2 cellular contexts compared by ENCODE assay signal in the genomic region with DNA sequence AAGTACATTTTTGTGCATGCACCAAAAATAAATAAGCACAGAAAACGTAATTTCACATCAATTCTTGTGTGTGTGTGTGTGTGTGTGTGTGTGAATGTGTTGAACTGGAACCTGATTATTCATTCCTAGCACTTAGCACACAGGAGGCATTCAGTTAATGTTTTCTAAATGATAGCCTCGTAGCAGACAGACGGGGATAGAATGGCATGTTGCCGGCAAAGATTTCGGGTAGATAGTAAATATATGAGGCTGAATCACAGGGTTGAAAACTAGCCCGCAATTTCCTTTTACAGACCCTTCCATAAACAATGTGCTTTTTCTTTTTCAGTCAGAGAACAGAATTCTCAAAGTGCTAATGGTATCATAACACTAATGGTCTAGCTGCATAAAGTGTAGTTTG.
TF ChIP-seq lines count a peak whose summit lies in the region.

No MANE protein-coding gene starts in this region.

TF ChIP-seq in SK-N-SH, 30 proteins besides CTCF, POLR2A, EP300 and RAD21 (continued from another document):
- TF ChIP-seq, protein P1, sequence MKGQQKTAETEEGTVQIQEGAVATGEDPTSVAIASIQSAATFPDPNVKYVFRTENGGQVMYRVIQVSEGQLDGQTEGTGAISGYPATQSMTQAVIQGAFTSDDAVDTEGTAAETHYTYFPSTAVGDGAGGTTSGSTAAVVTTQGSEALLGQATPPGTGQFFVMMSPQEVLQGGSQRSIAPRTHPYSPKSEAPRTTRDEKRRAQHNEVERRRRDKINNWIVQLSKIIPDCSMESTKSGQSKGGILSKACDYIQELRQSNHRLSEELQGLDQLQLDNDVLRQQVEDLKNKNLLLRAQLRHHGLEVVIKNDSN (IDR thresholded peaks at IDR 0.05; ENCODE audit: borderline replicate concordance, low read depth): no peak
- TF ChIP-seq, protein P2, sequence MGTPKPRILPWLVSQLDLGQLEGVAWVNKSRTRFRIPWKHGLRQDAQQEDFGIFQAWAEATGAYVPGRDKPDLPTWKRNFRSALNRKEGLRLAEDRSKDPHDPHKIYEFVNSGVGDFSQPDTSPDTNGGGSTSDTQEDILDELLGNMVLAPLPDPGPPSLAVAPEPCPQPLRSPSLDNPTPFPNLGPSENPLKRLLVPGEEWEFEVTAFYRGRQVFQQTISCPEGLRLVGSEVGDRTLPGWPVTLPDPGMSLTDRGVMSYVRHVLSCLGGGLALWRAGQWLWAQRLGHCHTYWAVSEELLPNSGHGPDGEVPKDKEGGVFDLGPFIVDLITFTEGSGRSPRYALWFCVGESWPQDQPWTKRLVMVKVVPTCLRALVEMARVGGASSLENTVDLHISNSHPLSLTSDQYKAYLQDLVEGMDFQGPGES (IDR thresholded peaks at IDR 0.05; ENCODE audit: low read depth, low read length): no peak
- TF ChIP-seq MXI1 (IDR thresholded peaks at IDR 0.05; ENCODE audit: low read depth, low read length) (no peak), POLR2AphosphoS5 (IDR thresholded peaks at IDR 0.05; ENCODE audit: low read depth, low read length) (no peak), TEAD4 (IDR thresholded peaks at IDR 0.05; ENCODE audit: borderline replicate concordance, insufficient read depth) (no peak), GABPA (IDR thresholded peaks at IDR 0.05; ENCODE audit: low read depth) (no peak), RXRA (IDR thresholded peaks at IDR 0.05; ENCODE audit: borderline replicate concordance, low read depth) (no peak), NRF1 (IDR thresholded peaks at IDR 0.05; ENCODE audit: low read depth, low read length) (no peak)
- TF ChIP-seq, protein P3, sequence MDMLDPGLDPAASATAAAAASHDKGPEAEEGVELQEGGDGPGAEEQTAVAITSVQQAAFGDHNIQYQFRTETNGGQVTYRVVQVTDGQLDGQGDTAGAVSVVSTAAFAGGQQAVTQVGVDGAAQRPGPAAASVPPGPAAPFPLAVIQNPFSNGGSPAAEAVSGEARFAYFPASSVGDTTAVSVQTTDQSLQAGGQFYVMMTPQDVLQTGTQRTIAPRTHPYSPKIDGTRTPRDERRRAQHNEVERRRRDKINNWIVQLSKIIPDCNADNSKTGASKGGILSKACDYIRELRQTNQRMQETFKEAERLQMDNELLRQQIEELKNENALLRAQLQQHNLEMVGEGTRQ (IDR thresholded peaks at IDR 0.05; ENCODE audit: borderline replicate concordance, low read depth, low read length): no peak
- TF ChIP-seq, protein P4, sequence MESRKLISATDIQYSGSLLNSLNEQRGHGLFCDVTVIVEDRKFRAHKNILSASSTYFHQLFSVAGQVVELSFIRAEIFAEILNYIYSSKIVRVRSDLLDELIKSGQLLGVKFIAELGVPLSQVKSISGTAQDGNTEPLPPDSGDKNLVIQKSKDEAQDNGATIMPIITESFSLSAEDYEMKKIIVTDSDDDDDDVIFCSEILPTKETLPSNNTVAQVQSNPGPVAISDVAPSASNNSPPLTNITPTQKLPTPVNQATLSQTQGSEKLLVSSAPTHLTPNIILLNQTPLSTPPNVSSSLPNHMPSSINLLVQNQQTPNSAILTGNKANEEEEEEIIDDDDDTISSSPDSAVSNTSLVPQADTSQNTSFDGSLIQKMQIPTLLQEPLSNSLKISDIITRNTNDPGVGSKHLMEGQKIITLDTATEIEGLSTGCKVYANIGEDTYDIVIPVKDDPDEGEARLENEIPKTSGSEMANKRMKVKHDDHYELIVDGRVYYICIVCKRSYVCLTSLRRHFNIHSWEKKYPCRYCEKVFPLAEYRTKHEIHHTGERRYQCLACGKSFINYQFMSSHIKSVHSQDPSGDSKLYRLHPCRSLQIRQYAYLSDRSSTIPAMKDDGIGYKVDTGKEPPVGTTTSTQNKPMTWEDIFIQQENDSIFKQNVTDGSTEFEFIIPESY (IDR thresholded peaks at IDR 0.05; ENCODE audit: borderline replicate concordance, low read depth): no peak
TF ChIP-seq in SK-N-SH: peak in this region for 0.

TF ChIP-seq in SK-N-SH treated with all-trans-retinoic acid at 6 μM for 48 hours, 23 proteins besides CTCF, POLR2A, EP300 and RAD21 (continued from another document):
- TF ChIP-seq, protein P5, sequence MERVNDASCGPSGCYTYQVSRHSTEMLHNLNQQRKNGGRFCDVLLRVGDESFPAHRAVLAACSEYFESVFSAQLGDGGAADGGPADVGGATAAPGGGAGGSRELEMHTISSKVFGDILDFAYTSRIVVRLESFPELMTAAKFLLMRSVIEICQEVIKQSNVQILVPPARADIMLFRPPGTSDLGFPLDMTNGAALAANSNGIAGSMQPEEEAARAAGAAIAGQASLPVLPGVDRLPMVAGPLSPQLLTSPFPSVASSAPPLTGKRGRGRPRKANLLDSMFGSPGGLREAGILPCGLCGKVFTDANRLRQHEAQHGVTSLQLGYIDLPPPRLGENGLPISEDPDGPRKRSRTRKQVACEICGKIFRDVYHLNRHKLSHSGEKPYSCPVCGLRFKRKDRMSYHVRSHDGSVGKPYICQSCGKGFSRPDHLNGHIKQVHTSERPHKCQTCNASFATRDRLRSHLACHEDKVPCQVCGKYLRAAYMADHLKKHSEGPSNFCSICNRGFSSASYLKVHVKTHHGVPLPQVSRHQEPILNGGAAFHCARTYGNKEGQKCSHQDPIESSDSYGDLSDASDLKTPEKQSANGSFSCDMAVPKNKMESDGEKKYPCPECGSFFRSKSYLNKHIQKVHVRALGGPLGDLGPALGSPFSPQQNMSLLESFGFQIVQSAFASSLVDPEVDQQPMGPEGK (CRISPR knock-in tag; IDR thresholded peaks at IDR 0.05; ENCODE audit: borderline replicate concordance): no peak
- TF ChIP-seq, protein P6, sequence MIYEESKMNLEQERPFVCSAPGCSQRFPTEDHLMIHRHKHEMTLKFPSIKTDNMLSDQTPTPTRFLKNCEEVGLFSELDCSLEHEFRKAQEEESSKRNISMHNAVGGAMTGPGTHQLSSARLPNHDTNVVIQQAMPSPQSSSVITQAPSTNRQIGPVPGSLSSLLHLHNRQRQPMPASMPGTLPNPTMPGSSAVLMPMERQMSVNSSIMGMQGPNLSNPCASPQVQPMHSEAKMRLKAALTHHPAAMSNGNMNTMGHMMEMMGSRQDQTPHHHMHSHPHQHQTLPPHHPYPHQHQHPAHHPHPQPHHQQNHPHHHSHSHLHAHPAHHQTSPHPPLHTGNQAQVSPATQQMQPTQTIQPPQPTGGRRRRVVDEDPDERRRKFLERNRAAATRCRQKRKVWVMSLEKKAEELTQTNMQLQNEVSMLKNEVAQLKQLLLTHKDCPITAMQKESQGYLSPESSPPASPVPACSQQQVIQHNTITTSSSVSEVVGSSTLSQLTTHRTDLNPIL (CRISPR knock-in tag; IDR thresholded peaks at IDR 0.05; ENCODE audit: low read depth): no peak
- no peak for TF ChIP-seq ZNF565 (CRISPR knock-in tag; conservative IDR thresholded peaks at IDR 0.05; ENCODE audit: low read depth)
